Comparison of ENCODE assay signal across 23 cellular contexts in genomic region chr6:166678426-166678825, GRCh38. TPM values are rescaled to one million over a fixed set of nuclear protein-coding genes. Genes with fewer than 3 reads are reported as not detected.
DNase-seq lines count a peak whose midpoint lies in the region; ATAC-seq, FAIRE-seq and TF ChIP-seq lines count a peak whose summit lies in the region.
"Had no signal": no experiment of that assay in that cellular context is flagged by ENCODE, and none has a peak within 500 bp of the region (broad histone marks: within the 10 kb centered on the region; RNA-seq: fewer than 3 reads in every experiment).

No MANE protein-coding gene starts in this region.

- no peaks in the 10 kb centered on the region for H3F3A ChIP-seq in PC-3 (ENCODE audit: low read length, unreplicated experiment)

- TF ChIP-seq CTCF in Calu3 (IDR thresholded peaks at IDR 0.05; ENCODE audit: unreplicated experiment) (no peak), PC-3 (conservative IDR thresholded peaks at IDR 0.05; ENCODE audit: low read depth, low read length) (no peak), fibroblast of lung (conservative IDR thresholded peaks at IDR 0.05 in 1 of 2, IDR thresholded peaks at IDR 0.05 in 1 of 2; ENCODE audit: low read depth in 1 of 2, low read length in 2 of 2) (no peak), kidney (IDR thresholded peaks at IDR 0.05; ENCODE audit: borderline replicate concordance, extremely low read depth, insufficient read depth) (no peak)

- ATAC-seq in PC-3 (peak; percentile 89), GM21717 (IDR thresholded peaks at IDR 0.05; ENCODE audit: unreplicated experiment) (no peak)
- no peak for ATAC-seq in activated CD4-positive, CD25-positive, alpha-beta regulatory T cell treated with anti-CD3 and anti-CD28 coated beads, Interleukin-2, amount 50 U/mL, for 24 hours

- DNase-seq in Calu3: peak; percentile 73
- peak; percentile 82 for DNase-seq in PC-3
- peak; percentile 31 to 82 for DNase-seq in fibroblast of lung (ENCODE audit: low read depth in 2 of 2)
- DNase-seq in mucosa of gallbladder (ENCODE audit: low spot score): peak; percentile 73
- no peak for DNase-seq in NCI-H446 treated with DMSO at 0.1 percent for 48 hours (lab: John Stamatoyannopoulos, UW)
- no peak for DNase-seq in kidney
- DNase-seq: activated naive CD4-positive, alpha-beta T cell; activated T-cell treated with anti-CD3 and anti-CD28 coated beads for 4 hours; amygdala; cerebellar nuclear complex; DMS79 treated with DMSO at 0.1 percent for 48 hours; effector CD8-positive, alpha-beta T cell; NCI-H1048; NCI-H2029 treated with DMSO at 0.1 percent for 48 hours; posterior cingulate gyrus; uterus had no signal

- H3K9me3 Mint-ChIP-seq in Calu3 (ENCODE audit: low read depth, unreplicated experiment): no peaks in the 10 kb centered on the region
- H3K9me3 Mint-ChIP-seq: memory B cell had no signal

- H3K79me2 ChIP-seq in PC-3 (ENCODE audit: low read length) (no peaks in the 10 kb centered on the region), fibroblast of lung (ENCODE audit: control insufficient read depth, insufficient read depth, low read length) (no peaks in the 10 kb centered on the region)

- peak overlapping the region; percentile 57 for H3K4me3 Mint-ChIP-seq in Calu3 (ENCODE audit: low read depth, unreplicated experiment)
- H3K4me3 Mint-ChIP-seq: CD14-positive monocyte, memory B cell, nephron had no signal

- H3K9me3 ChIP-seq in PC-3 (ENCODE audit: low read length) (no peaks in the 10 kb centered on the region), fibroblast of lung (ENCODE audit: control insufficient read depth, insufficient read depth, low read depth, low read length) (no peaks in the 10 kb centered on the region), kidney (ENCODE audit: control insufficient read depth in 1 of 2, low read length in 2 of 2) (no peaks in the 10 kb centered on the region)
- H3K9me3 ChIP-seq: uterus had no signal

- peak overlapping the region; percentile 98 for H3K27ac Mint-ChIP-seq in Calu3 (ENCODE audit: unreplicated experiment)
- H3K27ac Mint-ChIP-seq: CD14-positive monocyte, memory B cell, nephron had no signal

- intact Hi-C loops in Calu3 (cut with micrococcal nuclease; ENCODE audit: unreplicated experiment) (loop anchor here (1.0 kb wide), 1 partner anchor 137 kb away; no protein-coding TSS in a partner anchor), PC-3 (cut with micrococcal nuclease) (no loop called here), kidney (cut with DNase I) (no loop called here)

- peak overlapping the region; percentile 24; the same call in 1 of the 2 replicates for H3K4me3 ChIP-seq in PC-3 (ENCODE audit: low read length)
- no peak overlapping the region for H3K4me3 ChIP-seq in fibroblast of lung (replicated peaks in 1 of 4; ENCODE audit: control extremely low read depth in 1 of 4, insufficient read depth in 1 of 4, low read depth in 3 of 4, low read length in 4 of 4)
- H3K4me3 ChIP-seq in kidney (ENCODE audit: low read length in 2 of 2): no peak overlapping the region
- H3K4me3 ChIP-seq: uterus had no signal

- no peaks in the 10 kb centered on the region for H3K27me3 ChIP-seq in PC-3 (ENCODE audit: low read length)
- no peaks in the 10 kb centered on the region for H3K27me3 ChIP-seq in fibroblast of lung (ENCODE audit: control insufficient read depth, insufficient read depth, low read length)
- H3K27me3 ChIP-seq: uterus had no signal

- 0 out of 2 replicates have a peak overlapping the region, but pooled peaks have one; percentile 33 for H2AFZ ChIP-seq in PC-3 (ENCODE audit: low read length)
- H2AFZ ChIP-seq in fibroblast of lung (ENCODE audit: low read length): no peak overlapping the region

- POLR2A ChIA-PET in PC-3 (lab: Charles Lee; ENCODE audit: unreplicated experiment): no interaction called here

- H3K4me1 ChIP-seq in PC-3 (ENCODE audit: insufficient read depth, low read length): peaks cover 37% of the 10 kb centered on the region
- no peaks in the 10 kb centered on the region for H3K4me1 ChIP-seq in fibroblast of lung (ENCODE audit: control insufficient read depth, extremely low read depth, insufficient read depth, low read length)
- no peaks in the 10 kb centered on the region for H3K4me1 ChIP-seq in kidney (ENCODE audit: control insufficient read depth in 1 of 2, insufficient read depth in 1 of 2, low read depth in 1 of 2, low read length in 2 of 2)
- H3K4me1 ChIP-seq: uterus had no signal

- FAIRE-seq in kidney (lab: Jason Lieb, UNC): no peak
- FAIRE-seq: keratinocyte, TTC549 had no signal

- H4K20me1 ChIP-seq in PC-3 (ENCODE audit: low read length) (no peaks in the 10 kb centered on the region), fibroblast of lung (ENCODE audit: control insufficient read depth, extremely low read depth, insufficient read depth, low read length) (no peaks in the 10 kb centered on the region)

- CTCF ChIA-PET in Calu3 (lab: Charles Lee) (interaction anchor here (1.3 kb wide), 1 partner anchor 121 kb away, joined by 3 read pairs; no protein-coding TSS in a partner anchor), PC-3 (lab: Charles Lee) (no interaction called here)

- H3K9me2 ChIP-seq in PC-3 (replicated peaks; ENCODE audit: low read length): no peaks in the 10 kb centered on the region

- H3K4me2 ChIP-seq in PC-3 (ENCODE audit: low read length): peak overlapping the region; percentile 50
- H3K4me2 ChIP-seq in fibroblast of lung (ENCODE audit: extremely low read depth, insufficient read depth, low read length): no peak overlapping the region

- H3K4me1 Mint-ChIP-seq in Calu3 (ENCODE audit: low read depth, unreplicated experiment): peaks cover 38% of the 10 kb centered on the region

- H3K36me3 ChIP-seq in PC-3 (ENCODE audit: low read depth, low read length) (no peaks in the 10 kb centered on the region), fibroblast of lung (ENCODE audit: control insufficient read depth, insufficient read depth, low read length) (no peaks in the 10 kb centered on the region), kidney (ENCODE audit: control insufficient read depth in 1 of 2, insufficient read depth in 2 of 2, low read length in 2 of 2) (no peaks in the 10 kb centered on the region)
- H3K36me3 ChIP-seq: uterus had no signal

- H3K27ac ChIP-seq in PC-3 (ENCODE audit: low read length) (peak overlapping the region; percentile 96), fibroblast of lung (ENCODE audit: insufficient read depth, low read length) (no peak overlapping the region), kidney (ENCODE audit: low read depth in 2 of 2, low read length in 2 of 2) (no peak overlapping the region)
- H3K27ac ChIP-seq: uterus had no signal

- no peaks in the 10 kb centered on the region for H3K27me3 Mint-ChIP-seq in Calu3 (ENCODE audit: unreplicated experiment)

- H3K9ac ChIP-seq in PC-3 (ENCODE audit: low read length) (peak overlapping the region; percentile 79), fibroblast of lung (ENCODE audit: insufficient read depth, low read length) (no peak overlapping the region), kidney (ENCODE audit: low read length in 2 of 2) (no peak overlapping the region)

- BruUV-seq in Calu3 (replicated peaks; lab: Mats Ljungman, UMichigan) (no TSS peak), PC-3 (replicated peaks; lab: Mats Ljungman, UMichigan) (no TSS peak)

- H3K36me3 Mint-ChIP-seq in Calu3 (ENCODE audit: insufficient read depth, unreplicated experiment): peaks cover 10% of the 10 kb centered on the region
- H3K36me3 Mint-ChIP-seq: CD14-positive monocyte, memory B cell had no signal

RNA-seq across cellular contexts. Expression of gene RPS6KA2, which starts 51.4 kb away (rescaled TPM):
- 25.8 and 41.3 TPM in 2 replicates for total RNA-seq in Calu3 (2022)
- 5.1 and 7.9 TPM in 2 replicates for total RNA-seq in PC-3 (2014; rRNA removed)
- total RNA-seq in fibroblast of lung: 109 and 116 TPM in 2 replicates
- polyA plus RNA-seq in fibroblast of lung: 66.8 and 80.2 TPM in 2 replicates
- 60.3 and 64.5 TPM in 2 replicates for polyA plus RNA-seq in fibroblast of lung (2012)
- 129 and 153 TPM in 2 replicates for polyA minus RNA-seq in fibroblast of lung (ENCODE audit: low replicate concordance)
- total RNA-seq in mucosa of gallbladder: 36.1 TPM
- 61.2 TPM for total RNA-seq in kidney
- polyA plus RNA-seq in kidney (ENCODE audit: insufficient read depth, low read depth, low replicate concordance): 12.3 TPM

Comparison
In these comparisons a context has a peak if more than half of its experiments do, and no peak if none do; other contexts are left out.
1. DNase-seq: peak in Calu3 (single experiment), PC-3 (single experiment), fibroblast of lung (2 of 2) and mucosa of gallbladder (single experiment); none in NCI-H446 treated with DMSO at 0.1 percent for 48 hours (single experiment) and kidney (single experiment).